Comparison of ENCODE assay signal across 12 cellular contexts in genomic region chr10:96588601-96589419, GRCh38. TPM values are rescaled to one million over a fixed set of nuclear protein-coding genes. Genes with fewer than 3 reads are reported as not detected.
DNase-seq lines count a peak whose midpoint lies in the region; ATAC-seq and TF ChIP-seq lines count a peak whose summit lies in the region.
"Had no signal": no experiment of that assay in that cellular context is flagged by ENCODE, and none has a peak within 500 bp of the region (broad histone marks: within the 10 kb centered on the region; RNA-seq: fewer than 3 reads in every experiment).

No MANE protein-coding gene starts in this region.

- no peaks in the 10 kb centered on the region for H3K79me1 ChIP-seq in H9 (ENCODE audit: insufficient read depth, low read depth, low read length, poor library complexity, severe bottlenecking)

- H3K4me2 ChIP-seq in H9 (ENCODE audit: insufficient read depth, insufficient read length, low read length): no peak overlapping the region

- CTCF ChIA-PET in activated CD8-positive, alpha-beta memory T cell treated with anti-CD3 and anti-CD28 coated beads, Interleukin-2, amount 10 ng/mL, durations not matched to agents 7 days and 5 days (lab: Charles Lee): no interaction called here

- H2AFZ ChIP-seq in H9 (ENCODE audit: low read length): no peak overlapping the region

- peak; percentile 58 for DNase-seq in activated CD8-positive, alpha-beta memory T cell treated with anti-CD3 and anti-CD28 coated beads, Interleukin-2, amount 10 ng/mL, durations not matched to agents 7 days and 5 days
- DNase-seq in activated CD8-positive, alpha-beta memory T cell treated with anti-CD3 and anti-CD28 coated beads, Interleukin-2, amount 50 U/mL, for 48 hours: no peak
- peak; percentile 58 to 59 for DNase-seq in activated T-cell treated with anti-CD3 and anti-CD28 coated beads, Interleukin-2, amount 50 U/mL, for 72 hours
- DNase-seq in stimulated activated effector memory CD8-positive, alpha-beta T cell treated with anti-CD3 and anti-CD28 coated beads, Interleukin-12 subunit alpha, Interleukin-12 subunit beta, amount 100 ng/mL, for 72 hours (ENCODE audit: low spot score in 2 of 2): peak in 1 of 2 donors; percentile 60
- DNase-seq in posterior vena cava (ENCODE audit: low spot score): no peak
- DNase-seq in H9: no peak
- DNase-seq: activated effector memory CD4-positive, alpha-beta T cell treated with Interleukin-2 at 50 U/mL for 16 hours; BE2C; occipital lobe had no signal

- H3K23ac ChIP-seq in H9 (ENCODE audit: insufficient read length, low read depth, low read length): no peak overlapping the region

- no peak overlapping the region for H3K27ac ChIP-seq in H9 (ENCODE audit: insufficient read length, low read depth, low read length)

- no peak overlapping the region for H3K14ac ChIP-seq in H9 (ENCODE audit: insufficient read depth, low read length)

- no peak overlapping the region for H2BK12ac ChIP-seq in H9 (ENCODE audit: insufficient read length, low read depth, low read length)

- no peak overlapping the region for H3K56ac ChIP-seq in H9 (ENCODE audit: insufficient read length, low read depth, low read length)

- H4K8ac ChIP-seq in H9 (replicated peaks; ENCODE audit: insufficient read length, low read depth, low read length): no peak overlapping the region

- no peaks in the 10 kb centered on the region for H4K20me1 ChIP-seq in H9 (ENCODE audit: control insufficient read depth, insufficient read depth, insufficient read length)

- whole genome bisulfite sequencing in H9 (ENCODE audit: extremely low coverage, insufficient read length, low lambda C conversion rate): 100% methylated on average over 1 of the region's 5 CpGs

- H3K79me2 ChIP-seq in H9 (ENCODE audit: insufficient read depth, low read length): peaks cover 19% of the 10 kb centered on the region; the same call in 1 of the 2 replicates

- TF ChIP-seq CTCF in H9 (conservative IDR thresholded peaks at IDR 0.05): no peak

- H3K9ac ChIP-seq in H9 (ENCODE audit: extremely low read depth, insufficient read length, low read length): no peak overlapping the region

- no peak overlapping the region for H4K5ac ChIP-seq in H9 (ENCODE audit: insufficient read length, low read depth, low read length)

- intact Hi-C loops in posterior vena cava (cut with DNase I): loop anchor here in 1 of 2 donors (5.0 kb wide), 1 partner anchor 482 kb away; no protein-coding TSS in a partner anchor

- H2BK15ac ChIP-seq in H9 (ENCODE audit: low read depth, low read length): no peak overlapping the region

- H3K9me3 Mint-ChIP-seq in activated CD8-positive, alpha-beta memory T cell treated with anti-CD3 and anti-CD28 coated beads, Interleukin-2, amount 10 ng/mL, durations not matched to agents 7 days and 5 days (ENCODE audit: low read depth): peaks cover 2% of the 10 kb centered on the region
- H3K9me3 Mint-ChIP-seq in activated T-cell treated with anti-CD3 and anti-CD28 coated beads, Interleukin-2, amount 50 U/mL, for 72 hours: no peaks in the 10 kb centered on the region
- no peaks in the 10 kb centered on the region for H3K9me3 Mint-ChIP-seq in stimulated activated effector memory CD8-positive, alpha-beta T cell treated with anti-CD3 and anti-CD28 coated beads, Interleukin-12 subunit alpha, Interleukin-12 subunit beta, amount 100 ng/mL, for 72 hours
- H3K9me3 Mint-ChIP-seq in H9: no peaks in the 10 kb centered on the region

- no peak overlapping the region for H2AK5ac ChIP-seq in H9 (ENCODE audit: insufficient read length, low read length)

- H3K27ac Mint-ChIP-seq in activated CD8-positive, alpha-beta memory T cell treated with anti-CD3 and anti-CD28 coated beads, Interleukin-2, amount 10 ng/mL, durations not matched to agents 7 days and 5 days: no peak overlapping the region
- H3K27ac Mint-ChIP-seq in activated T-cell treated with anti-CD3 and anti-CD28 coated beads, Interleukin-2, amount 50 U/mL, for 72 hours: no peak overlapping the region
- H3K27ac Mint-ChIP-seq in stimulated activated effector memory CD8-positive, alpha-beta T cell treated with anti-CD3 and anti-CD28 coated beads, Interleukin-12 subunit alpha, Interleukin-12 subunit beta, amount 100 ng/mL, for 72 hours: no peak overlapping the region
- H3K27ac Mint-ChIP-seq in H9: no peak overlapping the region

- no peak overlapping the region for H2BK20ac ChIP-seq in H9 (ENCODE audit: low read depth, low read length, poor library complexity, severe bottlenecking)

- peaks cover 6% of the 10 kb centered on the region for H3K27me3 Mint-ChIP-seq in activated CD8-positive, alpha-beta memory T cell treated with anti-CD3 and anti-CD28 coated beads, Interleukin-2, amount 10 ng/mL, durations not matched to agents 7 days and 5 days
- peaks cover 8% of the 10 kb centered on the region for H3K27me3 Mint-ChIP-seq in activated T-cell treated with anti-CD3 and anti-CD28 coated beads, Interleukin-2, amount 50 U/mL, for 72 hours (ENCODE audit: low read depth)
- H3K27me3 Mint-ChIP-seq in H9 (ENCODE audit: low read depth): no peaks in the 10 kb centered on the region

- H2BK120ac ChIP-seq in H9 (ENCODE audit: low read depth, low read length, poor library complexity, severe bottlenecking): no peak overlapping the region

- H3K36me3 Mint-ChIP-seq in activated CD8-positive, alpha-beta memory T cell treated with anti-CD3 and anti-CD28 coated beads, Interleukin-2, amount 10 ng/mL, durations not matched to agents 7 days and 5 days: peaks cover 13% of the 10 kb centered on the region
- peaks cover 0 to 4% of the 10 kb centered on the region in 2 donors for H3K36me3 Mint-ChIP-seq in activated T-cell treated with anti-CD3 and anti-CD28 coated beads, Interleukin-2, amount 50 U/mL, for 72 hours (ENCODE audit: insufficient read depth in 2 of 2)
- peaks cover 15% of the 10 kb centered on the region for H3K36me3 Mint-ChIP-seq in stimulated activated effector memory CD8-positive, alpha-beta T cell treated with anti-CD3 and anti-CD28 coated beads, Interleukin-12 subunit alpha, Interleukin-12 subunit beta, amount 100 ng/mL, for 72 hours
- no peaks in the 10 kb centered on the region for H3K36me3 Mint-ChIP-seq in H9 (ENCODE audit: insufficient read depth in 1 of 3, low read depth in 3 of 3)

- H3K4me1 ChIP-seq in H9 (ENCODE audit: insufficient read depth, low read length): no peaks in the 10 kb centered on the region

- H4K91ac ChIP-seq in H9 (ENCODE audit: insufficient read length, low read depth, low read length): no peak overlapping the region

- H3T11ph ChIP-seq in H9 (ENCODE audit: low read length): no peak overlapping the region

- H3K23me2 ChIP-seq in H9 (ENCODE audit: insufficient read length, low read depth, low read length, poor library complexity, severe bottlenecking): peaks cover 13% of the 10 kb centered on the region

- H3K9me3 ChIP-seq in H9 (ENCODE audit: control insufficient read depth, low read depth, low read length): no peaks in the 10 kb centered on the region
- H3K9me3 ChIP-seq: BE2C, upper lobe of left lung had no signal

- no peak overlapping the region for H3K4ac ChIP-seq in H9 (ENCODE audit: low read depth, low read length)

- H3K4me1 Mint-ChIP-seq in activated CD8-positive, alpha-beta memory T cell treated with anti-CD3 and anti-CD28 coated beads, Interleukin-2, amount 10 ng/mL, durations not matched to agents 7 days and 5 days: peaks cover 23% of the 10 kb centered on the region
- H3K4me1 Mint-ChIP-seq in activated T-cell treated with anti-CD3 and anti-CD28 coated beads, Interleukin-2, amount 50 U/mL, for 72 hours (ENCODE audit: low read depth): peaks cover 18% of the 10 kb centered on the region
- H3K4me1 Mint-ChIP-seq in stimulated activated effector memory CD8-positive, alpha-beta T cell treated with anti-CD3 and anti-CD28 coated beads, Interleukin-12 subunit alpha, Interleukin-12 subunit beta, amount 100 ng/mL, for 72 hours: peaks cover 19% of the 10 kb centered on the region
- H3K4me1 Mint-ChIP-seq in H9: peaks cover 9 to 11% of the 10 kb centered on the region in 2 experiments

- H3K27me3 ChIP-seq in H9 (ENCODE audit: insufficient read depth, low read length): no peaks in the 10 kb centered on the region
- H3K27me3 ChIP-seq: BE2C, upper lobe of left lung had no signal

- H3K18ac ChIP-seq in H9 (ENCODE audit: insufficient read length, low read depth, low read length): no peak overlapping the region

- no peak overlapping the region for H3K4me3 Mint-ChIP-seq in activated CD8-positive, alpha-beta memory T cell treated with anti-CD3 and anti-CD28 coated beads, Interleukin-2, amount 10 ng/mL, durations not matched to agents 7 days and 5 days
- H3K4me3 Mint-ChIP-seq in activated T-cell treated with anti-CD3 and anti-CD28 coated beads, Interleukin-2, amount 50 U/mL, for 72 hours: no peak overlapping the region
- no peak overlapping the region for H3K4me3 Mint-ChIP-seq in stimulated activated effector memory CD8-positive, alpha-beta T cell treated with anti-CD3 and anti-CD28 coated beads, Interleukin-12 subunit alpha, Interleukin-12 subunit beta, amount 100 ng/mL, for 72 hours
- H3K4me3 Mint-ChIP-seq in H9: no peak overlapping the region

- no peak overlapping the region for H2BK5ac ChIP-seq in H9 (ENCODE audit: insufficient read length, low read length)

- peak; percentile 57 for ATAC-seq in activated CD8-positive, alpha-beta memory T cell treated with anti-CD3 and anti-CD28 coated beads, Interleukin-2, amount 10 ng/mL, durations not matched to agents 7 days and 5 days
- ATAC-seq in HG02885 (IDR thresholded peaks at IDR 0.05; ENCODE audit: poor library complexity, unreplicated experiment) (peak; percentile 36), GM18873 (IDR thresholded peaks at IDR 0.05; ENCODE audit: low FRiP score, unreplicated experiment) (no peak)
- ATAC-seq in activated T-cell treated with anti-CD3 and anti-CD28 coated beads, Interleukin-2, amount 50 U/mL, for 72 hours (replicated peaks in 1 of 2): peak; percentile 78 to 81
- peak; percentile 88 for ATAC-seq in stimulated activated effector memory CD8-positive, alpha-beta T cell treated with anti-CD3 and anti-CD28 coated beads, Interleukin-12 subunit alpha, Interleukin-12 subunit beta, amount 100 ng/mL, for 72 hours

RNA-seq across cellular contexts. Expression of gene TM9SF3, which starts 2.0 kb away (rescaled TPM):
- total RNA-seq in activated CD8-positive, alpha-beta memory T cell treated with anti-CD3 and anti-CD28 coated beads, Interleukin-2, amount 10 ng/mL, durations not matched to agents 7 days and 5 days: 10 to 100 TPM; 61.4 to 71.3 TPM
- 10 to 100 TPM; 72.8 to 76.7 TPM for total RNA-seq in activated T-cell treated with anti-CD3 and anti-CD28 coated beads, Interleukin-2, amount 50 U/mL, for 72 hours
- total RNA-seq in posterior vena cava (100 to 1,000 TPM; 122 to 137 TPM), H9 (2021) (119 and 120 TPM in 2 replicates)

Comparison
In these comparisons a context has a peak if more than half of its experiments do, and no peak if none do; other contexts are left out.
1. DNase-seq: peak in activated CD8-positive, alpha-beta memory T cell treated with anti-CD3 and anti-CD28 coated beads, Interleukin-2, amount 10 ng/mL, durations not matched to agents 7 days and 5 days (single experiment) and activated T-cell treated with anti-CD3 and anti-CD28 coated beads, Interleukin-2, amount 50 U/mL, for 72 hours (2 of 2); none in activated CD8-positive, alpha-beta memory T cell treated with anti-CD3 and anti-CD28 coated beads, Interleukin-2, amount 50 U/mL, for 48 hours (single experiment), posterior vena cava (single experiment) and H9 (single experiment).